In genomic region chr1:66652556-66652955, GRCh38 we compare ENCODE assay signal across 1 cellular context.
TF ChIP-seq lines count a peak whose summit lies in the region.

No MANE protein-coding gene starts in this region.

TF ChIP-seq in IMR-90, 13 proteins besides CTCF, POLR2A, EP300 and RAD21 (continued from another document):
- no peak for TF ChIP-seq NFE2L2 (IDR thresholded peaks at IDR 0.05; ENCODE audit: low read depth, low read length)
